In the genomic region with DNA sequence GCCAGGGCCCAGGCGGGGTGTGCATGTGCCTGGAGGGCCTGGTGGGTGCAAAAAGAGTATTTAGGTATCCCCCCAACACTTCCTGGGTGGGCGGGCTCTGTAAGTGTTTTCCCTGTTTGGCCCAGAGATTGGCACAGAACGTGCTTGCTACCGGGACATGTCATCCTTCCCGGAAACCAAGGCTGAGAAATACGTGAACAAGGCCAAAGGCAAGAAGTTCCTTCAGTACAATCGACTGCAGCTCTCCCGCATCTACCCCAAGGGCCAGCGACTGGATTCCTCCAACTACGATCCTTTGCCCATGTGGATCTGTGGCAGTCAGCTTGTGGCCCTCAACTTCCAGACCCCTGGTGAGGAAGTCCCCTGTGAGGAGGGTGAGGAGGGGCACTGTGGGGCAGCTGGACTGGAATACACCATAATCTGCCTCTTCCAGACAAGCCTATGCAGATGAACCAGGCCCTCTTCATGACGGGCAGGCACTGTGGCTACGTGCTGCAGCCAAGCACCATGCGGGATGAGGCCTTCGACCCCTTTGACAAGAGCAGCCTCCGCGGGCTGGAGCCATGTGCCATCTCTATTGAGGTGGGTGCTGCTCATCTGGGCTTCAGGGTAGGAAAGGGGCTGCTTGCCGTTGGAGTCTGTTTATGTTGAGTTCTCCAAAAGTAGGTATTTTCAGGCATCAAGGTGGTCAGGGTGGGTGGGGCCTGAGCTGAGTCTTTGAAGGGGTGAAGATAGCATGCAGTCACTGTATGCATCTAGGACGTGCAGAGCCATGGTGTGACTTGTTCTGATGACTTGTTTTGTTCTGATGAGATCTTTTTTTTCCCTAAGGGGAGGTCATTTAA, we compare ENCODE assay signal across 7 cellular contexts. TPM values are rescaled to one million over a fixed set of nuclear protein-coding genes. Genes with fewer than 3 reads are reported as not detected.
DNase-seq lines count a peak whose midpoint lies in the region; ATAC-seq and TF ChIP-seq lines count a peak whose summit lies in the region.

No MANE protein-coding gene starts in this region.

- ATAC-seq in WTC11 (peak; percentile 49), memory B cell (ENCODE audit: low read depth) (peak; percentile 10)

- H3K9me3 ChIP-seq in thyroid gland: no peaks in the 10 kb centered on the region
- H3K9me3 ChIP-seq in Karpas-422 (ENCODE audit: low read length): no peaks in the 10 kb centered on the region
- no peaks in the 10 kb centered on the region for H3K9me3 ChIP-seq in OCI-LY7 (ENCODE audit: low read length)

- no peak overlapping the region for H2AFZ ChIP-seq in Karpas-422 (ENCODE audit: low read length)
- H2AFZ ChIP-seq in OCI-LY7 (ENCODE audit: low read length): no peak overlapping the region

- no peaks in the 10 kb centered on the region for H4K20me1 ChIP-seq in Karpas-422 (ENCODE audit: insufficient read depth, low read depth, low read length)
- no peaks in the 10 kb centered on the region for H4K20me1 ChIP-seq in OCI-LY7 (ENCODE audit: insufficient read depth, low read length)

- H3K4me1 ChIP-seq in thyroid gland: peaks cover 3 to 27% of the 10 kb centered on the region in 2 donors
- H3K4me1 ChIP-seq in Karpas-422 (ENCODE audit: low read length): no peaks in the 10 kb centered on the region
- no peaks in the 10 kb centered on the region for H3K4me1 ChIP-seq in OCI-LY7 (ENCODE audit: insufficient read depth, low read length, poor library complexity, severe bottlenecking)

- DNase-seq in WTC11 (ENCODE audit: low spot score) (peak; percentile 12), caudate nucleus (lab: John Stamatoyannopoulos, UW) (peak in 1 of 61 donors; percentile 40), memory B cell (ENCODE audit: low spot score in 2 of 2) (no peak), thyroid gland (peak in 1 of 2 donors; percentile 17), HEK293T (ENCODE audit: extremely low spot score) (no peak), Karpas-422 (no peak), OCI-LY7 (ENCODE audit: low spot score) (no peak)

- H3K79me2 ChIP-seq in Karpas-422 (ENCODE audit: low read length): no peaks in the 10 kb centered on the region
- H3K79me2 ChIP-seq in OCI-LY7 (ENCODE audit: insufficient read depth, low read depth, low read length): no peaks in the 10 kb centered on the region

- no peaks in the 10 kb centered on the region for H3K9me2 ChIP-seq in Karpas-422 (replicated peaks; ENCODE audit: insufficient read depth, low read length)
- H3K9me2 ChIP-seq in OCI-LY7 (ENCODE audit: insufficient read depth, low read length): no peaks in the 10 kb centered on the region

- H3K4me3 ChIP-seq in thyroid gland (replicated peaks in 1 of 3) (no peak overlapping the region), Karpas-422 (ENCODE audit: low read length) (no peak overlapping the region), OCI-LY7 (ENCODE audit: low read depth, low read length, poor library complexity, severe bottlenecking) (no peak overlapping the region)

- H3K9ac ChIP-seq in Karpas-422 (ENCODE audit: low read length): no peak overlapping the region

- H3K36me3 Mint-ChIP-seq in WTC11 (peaks cover 71% of the 10 kb centered on the region), memory B cell (peaks cover 23% of the 10 kb centered on the region)

- H3K4me2 ChIP-seq in Karpas-422 (ENCODE audit: low read depth, low read length, poor library complexity, severe bottlenecking) (no peak overlapping the region), OCI-LY7 (ENCODE audit: low read length) (no peak overlapping the region)

- H3K27me3 ChIP-seq in thyroid gland (no peaks in the 10 kb centered on the region), Karpas-422 (ENCODE audit: low read length) (no peaks in the 10 kb centered on the region)

- H3K27me3 Mint-ChIP-seq in WTC11 (ENCODE audit: low read depth) (no peaks in the 10 kb centered on the region), memory B cell (no peaks in the 10 kb centered on the region)

- H3K36me3 ChIP-seq in thyroid gland (peaks cover 54 to 55% of the 10 kb centered on the region in 2 donors), Karpas-422 (ENCODE audit: insufficient read depth, low read length) (peaks cover 7% of the 10 kb centered on the region; the same call in 1 of the 2 replicates), OCI-LY7 (ENCODE audit: insufficient read depth, low read length) (peaks cover 92% of the 10 kb centered on the region)

- H3K4me1 Mint-ChIP-seq in WTC11 (no peaks in the 10 kb centered on the region), memory B cell (peaks cover under 1% of the 10 kb centered on the region)

- CTCF ChIA-PET in WTC11 (lab: Charles Lee): interaction anchor here (0.5 to 4.3 kb wide), 71 partner anchors 8 to 282 kb away, joined by 3 to 126 read pairs (median 5); a partner anchor contains a TSS
- CTCF ChIA-PET in HEK293T (lab: Yijun Ruan, JAX): interaction anchor here (0.6 to 2.5 kb wide), 17 partner anchors 8 to 182 kb away, joined by 3 to 23 read pairs (median 4); a partner anchor contains a TSS
- CTCF ChIA-PET in OCI-LY7 (lab: Charles Lee; ENCODE audit: unreplicated experiment): interaction anchor here (0.6 to 1.4 kb wide), 2 partner anchors 150 to 168 kb away, joined by 3 to 4 read pairs; a partner anchor contains a TSS

- H3K27ac ChIP-seq in caudate nucleus (ENCODE audit: low read depth, low read length): peak overlapping the region; percentile 88
- H3K27ac ChIP-seq in thyroid gland: peak overlapping the region in 2 of 3 donors; percentile 51 to 71
- H3K27ac ChIP-seq in Karpas-422 (ENCODE audit: low read length): no peak overlapping the region
- H3K27ac ChIP-seq in OCI-LY7 (ENCODE audit: low read depth, low read length, poor library complexity, severe bottlenecking): no peak overlapping the region

- TF ChIP-seq POLR2A in thyroid gland (IDR thresholded peaks at IDR 0.05): no peak

- TF ChIP-seq CTCF in WTC11 (IDR thresholded peaks at IDR 0.05): no peak
- no peak for TF ChIP-seq CTCF in thyroid gland (IDR thresholded peaks at IDR 0.05)
- TF ChIP-seq CTCF in OCI-LY7 (conservative IDR thresholded peaks at IDR 0.05; ENCODE audit: low read length): no peak

- no TSS peak for BruUV-seq in OCI-LY7 (replicated peaks; lab: Mats Ljungman, UMichigan)

- intact Hi-C loops in thyroid gland (cut with DNase I) (loop anchor here (2.0 to 5.0 kb wide), 2 partner anchors 35 to 166 kb away; a partner anchor contains a TSS), OCI-LY7 (cut with micrococcal nuclease; ENCODE audit: unreplicated experiment) (loop anchor here (1.0 to 2.0 kb wide), 3 partner anchors 36 to 206 kb away; a partner anchor contains a TSS)

- WGBS in thyroid gland, 2 donors: 76 to 82% methylated on average over 10 to 14 of the region's 18 CpGs

- H3K9me3 Mint-ChIP-seq in WTC11 (no peaks in the 10 kb centered on the region), memory B cell (no peaks in the 10 kb centered on the region)

- H3K4me3 Mint-ChIP-seq in WTC11: no peak overlapping the region
- H3K4me3 Mint-ChIP-seq in memory B cell: no peak overlapping the region

- H3K27ac Mint-ChIP-seq in WTC11 (no peak overlapping the region), memory B cell (no peak overlapping the region)

- POLR2A ChIA-PET in WTC11 (lab: Charles Lee) (interaction anchor here (0.5 to 0.6 kb wide), 2 partner anchors 37 to 153 kb away, joined by 3 to 4 read pairs; no protein-coding TSS in a partner anchor), HEK293T (lab: Yijun Ruan, JAX) (interaction anchor here (0.6 kb wide), 1 partner anchor 157 kb away, joined by 3 read pairs; no protein-coding TSS in a partner anchor), OCI-LY7 (lab: Charles Lee) (interaction anchor here (0.6 to 0.8 kb wide), 2 partner anchors 14 to 380 kb away, joined by 3 read pairs; no protein-coding TSS in a partner anchor)

TF ChIP-seq in WTC11, 78 proteins besides CTCF, POLR2A, EP300 and RAD21 (continues in another document):
- TF ChIP-seq KAT7 (CRISPR knock-in tag; IDR thresholded peaks at IDR 0.05; ENCODE audit: borderline replicate concordance): no peak
- no peak for TF ChIP-seq ZNF396 (CRISPR knock-in tag; IDR thresholded peaks at IDR 0.05; ENCODE audit: borderline replicate concordance)
- TF ChIP-seq NR2C2 (CRISPR knock-in tag; IDR thresholded peaks at IDR 0.05): no peak
- TF ChIP-seq, protein P1, sequence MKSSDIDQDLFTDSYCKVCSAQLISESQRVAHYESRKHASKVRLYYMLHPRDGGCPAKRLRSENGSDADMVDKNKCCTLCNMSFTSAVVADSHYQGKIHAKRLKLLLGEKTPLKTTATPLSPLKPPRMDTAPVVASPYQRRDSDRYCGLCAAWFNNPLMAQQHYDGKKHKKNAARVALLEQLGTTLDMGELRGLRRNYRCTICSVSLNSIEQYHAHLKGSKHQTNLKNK (CRISPR knock-in tag; IDR thresholded peaks at IDR 0.05): no peak

TF ChIP-seq in HEK293T, 16 proteins besides CTCF, POLR2A, EP300 and RAD21:
- TF ChIP-seq LEF1 (IDR thresholded peaks at IDR 0.05; ENCODE audit: borderline replicate concordance) (no peak), L3MBTL2 (conservative IDR thresholded peaks at IDR 0.05) (no peak), NFRKB (IDR thresholded peaks at IDR 0.05) (no peak), HDGF (IDR thresholded peaks at IDR 0.05; ENCODE audit: borderline replicate concordance) (no peak), ARNT (IDR thresholded peaks at IDR 0.05) (no peak), FOXK2 (IDR thresholded peaks at IDR 0.05) (no peak), FOXM1 (IDR thresholded peaks at IDR 0.05; ENCODE audit: borderline replicate concordance) (no peak), SP1 (IDR thresholded peaks at IDR 0.05) (no peak)
- TF ChIP-seq, protein P2, sequence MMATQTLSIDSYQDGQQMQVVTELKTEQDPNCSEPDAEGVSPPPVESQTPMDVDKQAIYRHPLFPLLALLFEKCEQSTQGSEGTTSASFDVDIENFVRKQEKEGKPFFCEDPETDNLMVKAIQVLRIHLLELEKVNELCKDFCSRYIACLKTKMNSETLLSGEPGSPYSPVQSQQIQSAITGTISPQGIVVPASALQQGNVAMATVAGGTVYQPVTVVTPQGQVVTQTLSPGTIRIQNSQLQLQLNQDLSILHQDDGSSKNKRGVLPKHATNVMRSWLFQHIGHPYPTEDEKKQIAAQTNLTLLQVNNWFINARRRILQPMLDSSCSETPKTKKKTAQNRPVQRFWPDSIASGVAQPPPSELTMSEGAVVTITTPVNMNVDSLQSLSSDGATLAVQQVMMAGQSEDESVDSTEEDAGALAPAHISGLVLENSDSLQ (IDR thresholded peaks at IDR 0.05): no peak

RNA-seq across cellular contexts. Expression of a gene that starts 35.2 kb away (rescaled TPM):
- total RNA-seq in WTC11 (2021) (177 to 201 TPM (median 194 TPM) in 3 replicates), thyroid gland (100 to 1,000 TPM; 146 to 252 (median 164) TPM), OCI-LY7 (2022) (121 TPM in 2 replicates)
- total RNA-seq in Karpas-422 (2014; rRNA removed; shearing (Covaris generic); ENCODE audit: low replicate concordance): 48.6 and 69.0 TPM in 2 replicates
- 92.6 and 103 TPM in 2 replicates for total RNA-seq in OCI-LY7 (2014; rRNA removed; shearing (Covaris generic))

Comparison
In these comparisons a context has a peak if more than half of its experiments do, and no peak if none do; other contexts are left out.
1. H3K27ac ChIP-seq: peak in caudate nucleus (single experiment) and thyroid gland (2 of 3); none in Karpas-422 (single experiment) and OCI-LY7 (single experiment).